In genomic region chr17:17129466-17129865, GRCh38 we compare ENCODE assay signal across 18 cellular contexts.
A peak's percentile ranks its signal among the peaks of the same experiment; 100 is the strongest.
DNase-seq lines count a peak whose midpoint lies in the region; ATAC-seq and FAIRE-seq lines count a peak whose summit lies in the region.
"Had no signal": no experiment of that assay in that cellular context is flagged by ENCODE, and none has a peak within 500 bp of the region (broad histone marks: within the 10 kb centered on the region; RNA-seq: fewer than 3 reads in every experiment).

No MANE protein-coding gene starts in this region.

- no peak overlapping the region for H2BK12ac ChIP-seq in neuronal stem cell (ENCODE audit: low read length)

- H3K27me3 ChIP-seq in adipocyte (replicated peaks; ENCODE audit: control insufficient read depth, insufficient read depth, low read length) (no peaks in the 10 kb centered on the region), neuronal stem cell (ENCODE audit: control insufficient read depth in 3 of 3, insufficient read depth in 3 of 3, low read depth in 1 of 3, low read length in 3 of 3) (no peaks in the 10 kb centered on the region), small intestine (ENCODE audit: control insufficient read depth in 2 of 2, insufficient read depth in 2 of 2, low read length in 2 of 2) (no peaks in the 10 kb centered on the region)
- H3K27me3 ChIP-seq: body of pancreas had no signal

- no peak overlapping the region for H3K18ac ChIP-seq in neuronal stem cell (ENCODE audit: low read length)

- no peak overlapping the region for H3K9ac ChIP-seq in adipocyte (ENCODE audit: low read length)
- H3K9ac ChIP-seq in neuronal stem cell (ENCODE audit: low read depth, low read length, poor library complexity), result no peak overlapping the region

- H3K36me3 ChIP-seq in adipocyte (ENCODE audit: control insufficient read depth, insufficient read depth, low read length, severe bottlenecking) (peaks cover 70% of the 10 kb centered on the region), neuronal stem cell (replicated peaks in 1 of 2; ENCODE audit: control insufficient read depth in 2 of 2, insufficient read depth in 2 of 2, low read length in 2 of 2) (peaks cover 13 to 61% of the 10 kb centered on the region in 2 donors), small intestine (ENCODE audit: control insufficient read depth in 2 of 2, insufficient read depth in 2 of 2, low read length in 2 of 2) (peaks cover 0 to 19% of the 10 kb centered on the region in 2 donors)

- no peak overlapping the region for H2BK15ac ChIP-seq in neuronal stem cell (ENCODE audit: low read length)

- H2BK120ac ChIP-seq in neuronal stem cell (ENCODE audit: low read depth, low read length), result no peak overlapping the region

- H3K4me3 ChIP-seq in adipocyte (ENCODE audit: low read length) (no peak overlapping the region), neuronal stem cell (ENCODE audit: low read length in 2 of 2) (no peak overlapping the region), small intestine (ENCODE audit: low read depth in 1 of 2, low read length in 2 of 2) (no peak overlapping the region)
- H3K4me3 ChIP-seq: body of pancreas, left ventricle myocardium inferior, PC-9 had no signal

- H3K4me1 ChIP-seq in adipocyte (ENCODE audit: control insufficient read depth, insufficient read depth, low read length), result no peaks in the 10 kb centered on the region
- peaks cover 20 to 36% of the 10 kb centered on the region in 2 donors for H3K4me1 ChIP-seq in neuronal stem cell (ENCODE audit: control insufficient read depth in 2 of 2, insufficient read depth in 1 of 2, low read depth in 1 of 2, low read length in 2 of 2)
- H3K4me1 ChIP-seq in small intestine (ENCODE audit: control insufficient read depth in 2 of 2, insufficient read depth in 1 of 2, low read depth in 1 of 2, low read length in 1 of 2), result no peaks in the 10 kb centered on the region
- H3K4me1 ChIP-seq: body of pancreas had no signal

- peak overlapping the region; percentile 27 for H3K23ac ChIP-seq in neuronal stem cell (ENCODE audit: low read depth, low read length, poor library complexity)

- H3K79me1 ChIP-seq in neuronal stem cell (ENCODE audit: low read depth, low read length), result peaks cover 9% of the 10 kb centered on the region

- H2AFZ ChIP-seq in neuronal stem cell (ENCODE audit: low read length), result no peak overlapping the region
- H2AFZ ChIP-seq: PC-9 had no signal

- H3K4me2 ChIP-seq in neuronal stem cell (ENCODE audit: insufficient read depth, low read length, poor library complexity, severe bottlenecking), result no peak overlapping the region
- H3K4me2 ChIP-seq: PC-9 had no signal

- no peak for FAIRE-seq in small intestine (lab: Jason Lieb, UNC)

- H4K8ac ChIP-seq in neuronal stem cell (ENCODE audit: low read depth, low read length), result no peak overlapping the region

- no peak overlapping the region for H2AK5ac ChIP-seq in neuronal stem cell (ENCODE audit: low read depth, low read length)

- H4K91ac ChIP-seq in neuronal stem cell (ENCODE audit: low read depth, low read length, poor library complexity), result no peak overlapping the region

- H3K4ac ChIP-seq in neuronal stem cell (ENCODE audit: low read length), result no peak overlapping the region

- no CpG with 5 or more reads among the region's 4 CpGs for WGBS in neuronal stem cell (ENCODE audit: extremely low coverage in 2 of 2, insufficient read length in 2 of 2, insufficient replicate concordance in 1 of 2), 2 donors
- WGBS in small intestine, 3 donors, result 30 to 54% (median 30%) methylated on average over 4 of the region's 4 CpGs

- no peak for ATAC-seq in HG03378 (IDR thresholded peaks at IDR 0.05; ENCODE audit: unreplicated experiment)
- ATAC-seq: body of pancreas; naive thymus-derived CD8-positive, alpha-beta T cell had no signal

- H3K9me3 ChIP-seq in adipocyte (ENCODE audit: control insufficient read depth, low read length), result no peaks in the 10 kb centered on the region
- peaks cover 0 to 2% of the 10 kb centered on the region in 2 donors for H3K9me3 ChIP-seq in neuronal stem cell (replicated peaks in 1 of 2; ENCODE audit: control insufficient read depth in 2 of 2, insufficient read depth in 1 of 2, low read depth in 1 of 2, low read length in 2 of 2)
- H3K9me3 ChIP-seq in small intestine (ENCODE audit: control insufficient read depth, low read depth), result no peaks in the 10 kb centered on the region
- H3K9me3 ChIP-seq: body of pancreas, left ventricle myocardium inferior had no signal

- no peak overlapping the region for H2BK5ac ChIP-seq in neuronal stem cell (ENCODE audit: low read length)

- no peak overlapping the region for H3K14ac ChIP-seq in neuronal stem cell (ENCODE audit: low read length)

- H3K27ac ChIP-seq in neuronal stem cell (replicated peaks; ENCODE audit: low read length) (no peak overlapping the region), small intestine (ENCODE audit: low read depth in 1 of 2, low read length in 1 of 2) (no peak overlapping the region)
- H3K27ac ChIP-seq: body of pancreas, left ventricle myocardium inferior, PC-9, WERI-Rb-1 had no signal

- DNase-seq in NCI-H1417 (lab: John Stamatoyannopoulos, UW), result peak; percentile 36 to 60 (median 59)
- no peak for DNase-seq in NCI-H1417 treated with DMSO at 0.1 percent for 48 hours (lab: John Stamatoyannopoulos, UW)
- peak; percentile 69 for DNase-seq in NCI-H146 treated with DMSO at 0.1 percent for 48 hours (lab: John Stamatoyannopoulos, UW; ENCODE audit: unreplicated experiment)
- peak; percentile 7 for DNase-seq in adipocyte (ENCODE audit: low read depth)
- DNase-seq in neuronal stem cell (ENCODE audit: low spot score), result no peak
- no peak for DNase-seq in small intestine
- no peak for DNase-seq in NCI-H187 treated with DMSO at 0.1 percent for 48 hours (lab: John Stamatoyannopoulos, UW)
- DNase-seq: activated naive CD4-positive, alpha-beta T cell; body of pancreas; CD4-positive, alpha-beta memory T cell; effector CD4-positive, alpha-beta T cell; GDM1; left ventricle myocardium inferior; naive thymus-derived CD8-positive, alpha-beta T cell; NCI-H2227 treated with DMSO at 0.1 percent for 48 hours; WERI-Rb-1 had no signal

Comparison
In these comparisons a context has a peak if more than half of its experiments do, and no peak if none do; other contexts are left out.
1. DNase-seq: peak in NCI-H1417 (3 of 3), NCI-H146 treated with DMSO at 0.1 percent for 48 hours (single experiment) and adipocyte (single experiment); none in NCI-H1417 treated with DMSO at 0.1 percent for 48 hours (single experiment), neuronal stem cell (single experiment), small intestine (single experiment) and NCI-H187 treated with DMSO at 0.1 percent for 48 hours (single experiment).